Comparison of ENCODE assay signal across 19 cellular contexts in the genomic region with DNA sequence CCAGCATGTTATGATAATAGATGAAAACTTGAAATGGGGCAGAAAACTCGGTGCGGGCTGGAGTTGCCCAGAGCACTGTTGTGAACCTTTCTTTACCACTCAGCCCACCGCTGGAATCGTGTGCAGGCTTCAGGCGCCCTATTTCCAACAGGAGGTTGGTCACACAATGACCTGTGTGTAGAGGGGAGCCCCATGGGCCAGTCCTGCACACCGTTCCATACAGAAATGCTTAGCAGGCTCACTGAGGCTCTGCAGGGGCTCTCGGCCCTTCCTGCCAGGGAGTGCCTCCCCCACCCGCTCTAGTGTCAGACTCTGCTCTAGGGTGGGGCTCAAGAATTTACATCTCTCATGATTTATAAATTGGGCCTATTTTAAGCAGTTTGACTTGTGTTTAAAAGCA. TPM values are rescaled to one million over a fixed set of nuclear protein-coding genes. Genes with fewer than 3 reads are reported as not detected.
DNase-seq lines count a peak whose midpoint lies in the region; ATAC-seq and TF ChIP-seq lines count a peak whose summit lies in the region.
"Had no signal": no experiment of that assay in that cellular context is flagged by ENCODE, and none has a peak within 500 bp of the region (broad histone marks: within the 10 kb centered on the region; RNA-seq: fewer than 3 reads in every experiment).

No MANE protein-coding gene starts in this region.

- in situ Hi-C loops in mammary epithelial cell (cut with MboI; ENCODE audit: low sequenced_read_pairs in 2 of 2), result loop anchor here (25.0 kb wide), 2 partner anchors 383 to 833 kb away; no protein-coding TSS in a partner anchor

- H3K79me2 ChIP-seq in mammary epithelial cell (ENCODE audit: insufficient read depth, low read length) (no peaks in the 10 kb centered on the region), hepatocyte (peaks cover 6% of the 10 kb centered on the region), smooth muscle cell (ENCODE audit: low read depth) (no peaks in the 10 kb centered on the region), neural progenitor cell (ENCODE audit: low read depth) (peaks cover 9% of the 10 kb centered on the region)

- H3K4me3 ChIP-seq in mammary epithelial cell (replicated peaks in 1 of 3; ENCODE audit: insufficient read depth in 1 of 3, low read depth in 2 of 3, low read length in 3 of 3) (no peak overlapping the region), hepatocyte (no peak overlapping the region), smooth muscle cell (no peak overlapping the region), neural progenitor cell (no peak overlapping the region)
- H3K4me3 ChIP-seq: Peyer's patch had no signal

- H3K4me3 Mint-ChIP-seq in MCF 10A (ENCODE audit: unreplicated experiment) (no peak overlapping the region), neural progenitor cell (no peak overlapping the region)
- H3K4me3 Mint-ChIP-seq: IgD-negative memory B cell had no signal

- no peak overlapping the region for H2AFZ ChIP-seq in mammary epithelial cell (ENCODE audit: low read depth, low read length)
- no peak overlapping the region for H2AFZ ChIP-seq in hepatocyte
- H2AFZ ChIP-seq in smooth muscle cell (ENCODE audit: low read depth), result no peak overlapping the region
- H2AFZ ChIP-seq in neural progenitor cell (replicated peaks), result no peak overlapping the region

- no peaks in the 10 kb centered on the region for H3K4me1 ChIP-seq in mammary epithelial cell (ENCODE audit: insufficient read depth, low read length)
- H3K4me1 ChIP-seq in hepatocyte (ENCODE audit: insufficient read depth), result no peaks in the 10 kb centered on the region
- no peaks in the 10 kb centered on the region for H3K4me1 ChIP-seq in smooth muscle cell (ENCODE audit: low read depth)
- no peaks in the 10 kb centered on the region for H3K4me1 ChIP-seq in neural progenitor cell
- H3K4me1 ChIP-seq: Peyer's patch had no signal

- H3K27ac Mint-ChIP-seq in MCF 10A (ENCODE audit: low read depth, unreplicated experiment), result peak overlapping the region; percentile 46
- no peak overlapping the region for H3K27ac Mint-ChIP-seq in neural progenitor cell
- H3K27ac Mint-ChIP-seq: IgD-negative memory B cell had no signal

- H3K27me3 Mint-ChIP-seq in MCF 10A (ENCODE audit: insufficient read depth, unreplicated experiment), result no peaks in the 10 kb centered on the region
- H3K27me3 Mint-ChIP-seq in neural progenitor cell (ENCODE audit: insufficient read depth, low read depth), result peaks cover 6% of the 10 kb centered on the region
- H3K27me3 Mint-ChIP-seq: IgD-negative memory B cell had no signal

- H3K27ac ChIP-seq in mammary epithelial cell (ENCODE audit: insufficient read depth, low read depth, low read length), result no peak overlapping the region
- H3K27ac ChIP-seq in hepatocyte, result peak overlapping the region; percentile 88
- H3K27ac ChIP-seq in smooth muscle cell (ENCODE audit: low read depth), result peak overlapping the region; percentile 94
- H3K27ac ChIP-seq in neural progenitor cell, result no peak overlapping the region
- H3K27ac ChIP-seq: 22Rv1, C4-2B, Peyer's patch had no signal

- H4K20me1 ChIP-seq in mammary epithelial cell (ENCODE audit: insufficient read depth, low read length), result no peaks in the 10 kb centered on the region
- H4K20me1 ChIP-seq in hepatocyte (ENCODE audit: insufficient read depth, poor library complexity, severe bottlenecking), result peaks cover 8% of the 10 kb centered on the region
- H4K20me1 ChIP-seq in smooth muscle cell (ENCODE audit: low read depth), result peaks cover 64% of the 10 kb centered on the region
- peaks cover 24% of the 10 kb centered on the region for H4K20me1 ChIP-seq in neural progenitor cell (ENCODE audit: low read depth)

- no peaks in the 10 kb centered on the region for H3K9me3 Mint-ChIP-seq in MCF 10A (ENCODE audit: unreplicated experiment)
- no peaks in the 10 kb centered on the region for H3K9me3 Mint-ChIP-seq in neural progenitor cell
- H3K9me3 Mint-ChIP-seq: IgD-negative memory B cell had no signal

- CTCF ChIA-PET in MCF 10A (lab: Yijun Ruan, JAX) (interaction anchor here (0.5 to 4.7 kb wide), 10 partner anchors 10 to 1525 kb away, joined by 3 to 34 read pairs (median 4); no protein-coding TSS in a partner anchor), mammary epithelial cell (lab: Charles Lee; ENCODE audit: low non-redundant PET) (no interaction called here)

- ATAC-seq in GM18858 (IDR thresholded peaks at IDR 0.05; ENCODE audit: unreplicated experiment), result no peak
- ATAC-seq: HCT116 had no signal

- H3K4me2 ChIP-seq in mammary epithelial cell (ENCODE audit: insufficient read depth, low read depth, low read length) (no peak overlapping the region), hepatocyte (no peak overlapping the region), smooth muscle cell (peak overlapping the region; percentile 73), neural progenitor cell (no peak overlapping the region)

- intact Hi-C loops in MCF 10A (cut with micrococcal nuclease), result no loop called here
- intact Hi-C loops in mammary epithelial cell (cut with micrococcal nuclease), result no loop called here

- no peaks in the 10 kb centered on the region for H3K9me2 ChIP-seq in hepatocyte (replicated peaks; ENCODE audit: insufficient read depth)

- H3K9ac ChIP-seq in mammary epithelial cell (ENCODE audit: insufficient read depth, low read length), result no peak overlapping the region
- H3K9ac ChIP-seq in smooth muscle cell (ENCODE audit: low read depth), result peak overlapping the region; percentile 36
- no peak overlapping the region for H3K9ac ChIP-seq in neural progenitor cell

- dilution Hi-C loops in mammary epithelial cell (cut with HindIII; ENCODE audit: low sequenced_read_pairs), result loop anchor here (10.0 kb wide), 1 partner anchor 185 kb away; no protein-coding TSS in a partner anchor

- POLR2A ChIA-PET in MCF 10A (lab: Yijun Ruan, JAX), result interaction anchor here (0.7 to 1.8 kb wide), 3 partner anchors 15 to 389 kb away, joined by 3 to 4 read pairs (median 3); no protein-coding TSS in a partner anchor

- BruUV-seq in MCF 10A (replicated peaks; lab: Mats Ljungman, UMichigan) (no TSS peak), mammary epithelial cell (replicated peaks; lab: Mats Ljungman, UMichigan) (no TSS peak)

- H3K4me1 Mint-ChIP-seq in MCF 10A (ENCODE audit: insufficient read depth, unreplicated experiment) (no peaks in the 10 kb centered on the region), neural progenitor cell (no peaks in the 10 kb centered on the region)

- no peak for TF ChIP-seq CTCF in MCF 10A (IDR thresholded peaks at IDR 0.05; ENCODE audit: unreplicated experiment)
- TF ChIP-seq CTCF in mammary epithelial cell (conservative IDR thresholded peaks at IDR 0.05 in 1 of 2, IDR thresholded peaks at IDR 0.05 in 1 of 2; ENCODE audit: extremely low read depth in 1 of 2, insufficient read depth in 1 of 2, low read depth in 1 of 2, low read length in 2 of 2), result no peak
- no peak for TF ChIP-seq CTCF in hepatocyte (IDR thresholded peaks at IDR 0.05; ENCODE audit: poor library complexity)
- TF ChIP-seq CTCF in smooth muscle cell (IDR thresholded peaks at IDR 0.05; ENCODE audit: borderline replicate concordance, insufficient read depth, poor library complexity, severe bottlenecking), result no peak
- no peak for TF ChIP-seq CTCF in neural progenitor cell (IDR thresholded peaks at IDR 0.05)

- peaks cover 88% of the 10 kb centered on the region for H3K36me3 Mint-ChIP-seq in MCF 10A (ENCODE audit: insufficient read depth, unreplicated experiment)
- peaks cover 13% of the 10 kb centered on the region for H3K36me3 Mint-ChIP-seq in neural progenitor cell

- DNase-seq in MCF 10A (ENCODE audit: unreplicated experiment), result no peak
- DNase-seq in mammary epithelial cell, result no peak
- DNase-seq in hepatocyte (ENCODE audit: low spot score), result no peak
- DNase-seq in smooth muscle cell (lab: John Stamatoyannopoulos, UW; ENCODE audit: unreplicated experiment), result no peak
- no peak for DNase-seq in neural progenitor cell (ENCODE audit: low spot score)
- DNase-seq in activated CD8-positive, alpha-beta memory T cell treated with anti-CD3 and anti-CD28 coated beads, Interleukin-2, amount 50 U/mL, for 4 hours, result no peak
- no peak for DNase-seq in cortex of kidney (lab: John Stamatoyannopoulos, UW)
- DNase-seq: DMS53, NCI-H1417 treated with DMSO at 0.1 percent for 48 hours, NCI-H2029, NCI-H510A treated with DMSO at 0.1 percent for 48 hours, Peyer's patch, SHP77 had no signal

- peaks cover 14% of the 10 kb centered on the region for H3K36me3 ChIP-seq in mammary epithelial cell (ENCODE audit: insufficient read depth, low read length)
- H3K36me3 ChIP-seq in hepatocyte (replicated peaks; ENCODE audit: insufficient read depth, low read depth), result no peaks in the 10 kb centered on the region
- H3K36me3 ChIP-seq in smooth muscle cell (ENCODE audit: low read depth), result no peaks in the 10 kb centered on the region
- H3K36me3 ChIP-seq in neural progenitor cell, result peaks cover 4% of the 10 kb centered on the region

- H3F3A ChIP-seq in smooth muscle cell (ENCODE audit: low read depth) (no peaks in the 10 kb centered on the region), neural progenitor cell (ENCODE audit: low read depth) (peaks cover 8% of the 10 kb centered on the region)

- 100% methylated on average over 1 of the region's 8 CpGs for WGBS in mammary epithelial cell (ENCODE audit: low coverage, missing lambda C conversion rate)
- 95% methylated on average over 8 of the region's 8 CpGs for WGBS in hepatocyte (ENCODE audit: low lambda C conversion rate, missing lambda C conversion rate)
- WGBS in smooth muscle cell (ENCODE audit: low lambda C conversion rate), result 93% methylated on average over 8 of the region's 8 CpGs

- no peaks in the 10 kb centered on the region for H3K9me3 ChIP-seq in mammary epithelial cell (replicated peaks; ENCODE audit: insufficient read depth, low read length)
- H3K9me3 ChIP-seq in hepatocyte (ENCODE audit: low read depth), result no peaks in the 10 kb centered on the region
- no peaks in the 10 kb centered on the region for H3K9me3 ChIP-seq in smooth muscle cell (replicated peaks; ENCODE audit: low read depth)
- H3K9me3 ChIP-seq in neural progenitor cell (ENCODE audit: low read depth), result no peaks in the 10 kb centered on the region
- H3K9me3 ChIP-seq: Peyer's patch had no signal

- no peaks in the 10 kb centered on the region for H3K27me3 ChIP-seq in mammary epithelial cell (ENCODE audit: insufficient read depth, low read length)
- H3K27me3 ChIP-seq in hepatocyte, result no peaks in the 10 kb centered on the region
- H3K27me3 ChIP-seq in smooth muscle cell (ENCODE audit: low read depth), result no peaks in the 10 kb centered on the region
- no peaks in the 10 kb centered on the region for H3K27me3 ChIP-seq in neural progenitor cell
- H3K27me3 ChIP-seq: Peyer's patch had no signal

RNA-seq across cellular contexts. Expression of a gene that starts 42.1 kb away (rescaled TPM):
- total RNA-seq in MCF 10A (2022), result not detected in 2 replicates
- not detected for total RNA-seq in mammary epithelial cell
- polyA plus RNA-seq in mammary epithelial cell, result not detected
- not detected for polyA minus RNA-seq in mammary epithelial cell
- 20.4 and 21.2 TPM in 2 replicates for total RNA-seq in hepatocyte
- polyA plus RNA-seq in hepatocyte, result 8.0 and 12.1 TPM in 2 replicates
- total RNA-seq in smooth muscle cell, result 0.27 TPM in 1 of 2 replicates, not detected in the other
- polyA plus RNA-seq in smooth muscle cell, result 0.20 TPM in 1 of 2 replicates, not detected in the other
- 0.03 TPM in 1 of 2 replicates, not detected in the other for total RNA-seq in neural progenitor cell (ENCODE audit: low replicate concordance)
- total RNA-seq: HT1080 had no signal
- polyA plus RNA-seq: IgD-negative memory B cell had no signal

Comparison
In these comparisons a context has a peak if more than half of its experiments do, and no peak if none do; other contexts are left out.
1. H3K27ac ChIP-seq: peak in hepatocyte (single experiment) and smooth muscle cell (single experiment); none in mammary epithelial cell (single experiment) and neural progenitor cell (single experiment).
2. RNA of a gene that starts 42.1 kb away (total RNA-seq): 20.4 to 21.2 TPM in hepatocyte; not detected in mammary epithelial cell, not detected in MCF 10A, 0.27 TPM in smooth muscle cell and 0.03 TPM in neural progenitor cell; every median in the first group is over 10 times any median in the second.